In genomic region chr4:140236649-140237160, GRCh38 we compare ENCODE assay signal across 12 cellular contexts.
DNase-seq lines count a peak whose midpoint lies in the region; ATAC-seq and TF ChIP-seq lines count a peak whose summit lies in the region.
"Had no signal": no experiment of that assay in that cellular context is flagged by ENCODE, and none has a peak within 500 bp of the region (broad histone marks: within the 10 kb centered on the region; RNA-seq: fewer than 3 reads in every experiment).

No MANE protein-coding gene starts in this region.

- no peak for TF ChIP-seq EP300 in upper lobe of left lung (IDR thresholded peaks at IDR 0.05)

- DNase-seq in cardiac muscle cell (ENCODE audit: low read depth in 1 of 2, low spot score in 1 of 2) (no peak), right cardiac atrium (no peak), naive B cell (no peak), upper lobe of left lung (no peak), G401 (ENCODE audit: low spot score) (no peak), HEK293T (ENCODE audit: extremely low spot score) (no peak)
- DNase-seq: activated CD8-positive, alpha-beta memory T cell treated with anti-CD3 and anti-CD28 coated beads, Interleukin-2, amount 10 ng/mL, durations not matched to agents 7 days and 5 days; HCEC 1CT; KG1; natural killer cell had no signal

- H3K36me3 Mint-ChIP-seq in naive B cell: no peaks in the 10 kb centered on the region
- H3K36me3 Mint-ChIP-seq: activated CD8-positive, alpha-beta memory T cell treated with anti-CD3 and anti-CD28 coated beads, Interleukin-2, amount 10 ng/mL, durations not matched to agents 7 days and 5 days; natural killer cell had no signal

- H3K4me1 Mint-ChIP-seq in naive B cell: peaks cover 57 to 74% (median 67%) of the 10 kb centered on the region in 3 donors
- H3K4me1 Mint-ChIP-seq: natural killer cell had no signal

- H3K4me1 ChIP-seq in cardiac muscle cell (ENCODE audit: low read depth) (peaks cover 43% of the 10 kb centered on the region), right cardiac atrium (ENCODE audit: control insufficient read depth, insufficient read depth, low read length) (peaks cover 9% of the 10 kb centered on the region), ectodermal cell (ENCODE audit: control insufficient read depth, insufficient read depth, low read length) (peaks cover 47% of the 10 kb centered on the region), upper lobe of left lung (peaks cover 21 to 27% (median 23%) of the 10 kb centered on the region in 4 donors)

- H3K36me3 ChIP-seq in cardiac muscle cell: no peaks in the 10 kb centered on the region
- no peaks in the 10 kb centered on the region for H3K36me3 ChIP-seq in ectodermal cell (ENCODE audit: control insufficient read depth, insufficient read depth, low read length)
- H3K36me3 ChIP-seq in upper lobe of left lung: no peaks in the 10 kb centered on the region

- no peak overlapping the region for H3K4me3 ChIP-seq in cardiac muscle cell
- H3K4me3 ChIP-seq in right cardiac atrium (ENCODE audit: low read length): no peak overlapping the region
- H3K4me3 ChIP-seq in ectodermal cell (ENCODE audit: insufficient read depth, low read depth, low read length): no peak overlapping the region
- no peak overlapping the region for H3K4me3 ChIP-seq in upper lobe of left lung

- 67% methylated on average over 8 of the region's 8 CpGs for WGBS in right cardiac atrium
- WGBS in ectodermal cell, 2 experiments: 81 to 83% methylated on average over 8 of the region's 8 CpGs
- WGBS in upper lobe of left lung, 2 donors: 68 to 72% methylated on average over 8 of the region's 8 CpGs

- TF ChIP-seq CTCF in cardiac muscle cell (IDR thresholded peaks at IDR 0.05; ENCODE audit: low read depth, low read length): no peak
- TF ChIP-seq CTCF in upper lobe of left lung (IDR thresholded peaks at IDR 0.05): no peak

- no peaks in the 10 kb centered on the region for H3K9me3 ChIP-seq in cardiac muscle cell (ENCODE audit: low read depth)
- no peaks in the 10 kb centered on the region for H3K9me3 ChIP-seq in right cardiac atrium (ENCODE audit: control insufficient read depth, low read length)
- H3K9me3 ChIP-seq in ectodermal cell (ENCODE audit: control insufficient read depth, low read length): no peaks in the 10 kb centered on the region
- no peaks in the 10 kb centered on the region for H3K9me3 ChIP-seq in upper lobe of left lung

- peak overlapping the region in 5 of 8 donors; percentile 26 to 69 (median 45) for H3K4me3 Mint-ChIP-seq in naive B cell
- H3K4me3 Mint-ChIP-seq: activated CD8-positive, alpha-beta memory T cell treated with anti-CD3 and anti-CD28 coated beads, Interleukin-2, amount 10 ng/mL, durations not matched to agents 7 days and 5 days; natural killer cell had no signal

- H3K27ac Mint-ChIP-seq in naive B cell: peak overlapping the region in 3 of 6 donors; percentile 10 to 84 (median 54)
- H3K27ac Mint-ChIP-seq: activated CD8-positive, alpha-beta memory T cell treated with anti-CD3 and anti-CD28 coated beads, Interleukin-2, amount 10 ng/mL, durations not matched to agents 7 days and 5 days; natural killer cell had no signal

- TF ChIP-seq POLR2A in upper lobe of left lung (IDR thresholded peaks at IDR 0.05): no peak

- in situ Hi-C loops in G401 (cut with HindIII; ENCODE audit: low sequenced_read_pairs): no loop called here

- peaks cover 0 to 2% (median 0%) of the 10 kb centered on the region in 7 donors for H3K9me3 Mint-ChIP-seq in naive B cell
- H3K9me3 Mint-ChIP-seq: natural killer cell had no signal

- intact Hi-C loops in right cardiac atrium (cut with DNase I): no loop called here

- peaks cover 0 to 31% (median 14%) of the 10 kb centered on the region in 3 donors for H3K27me3 Mint-ChIP-seq in naive B cell

- peak overlapping the region; percentile 92 for H3K27ac ChIP-seq in cardiac muscle cell
- no peak overlapping the region for H3K27ac ChIP-seq in right cardiac atrium (ENCODE audit: low read length)
- peak overlapping the region; percentile 96 for H3K27ac ChIP-seq in ectodermal cell (ENCODE audit: insufficient read depth, low read depth, low read length, poor library complexity, severe bottlenecking)
- H3K27ac ChIP-seq in upper lobe of left lung: peak overlapping the region in 3 of 4 donors; percentile 69 to 74 (median 69)

- H3K27me3 ChIP-seq in cardiac muscle cell: no peaks in the 10 kb centered on the region
- H3K27me3 ChIP-seq in right cardiac atrium (ENCODE audit: control insufficient read depth, insufficient read depth): no peaks in the 10 kb centered on the region
- no peaks in the 10 kb centered on the region for H3K27me3 ChIP-seq in ectodermal cell (ENCODE audit: control insufficient read depth, insufficient read depth, low read length, poor library complexity, severe bottlenecking)
- no peaks in the 10 kb centered on the region for H3K27me3 ChIP-seq in upper lobe of left lung

- ATAC-seq in right cardiac atrium (no peak), naive B cell (ENCODE audit: low read depth in 2 of 2) (no peak), upper lobe of left lung (ENCODE audit: low FRiP score in 2 of 2) (no peak), HG03039 (IDR thresholded peaks at IDR 0.05; ENCODE audit: unreplicated experiment) (no peak)
- ATAC-seq: activated CD8-positive, alpha-beta memory T cell treated with anti-CD3 and anti-CD28 coated beads, Interleukin-2, amount 10 ng/mL, durations not matched to agents 7 days and 5 days; natural killer cell had no signal

- CTCF ChIA-PET in HEK293T (lab: Yijun Ruan, JAX): interaction anchor here (0.6 kb wide), 1 partner anchor 13 kb away, joined by 6 read pairs; no protein-coding TSS in a partner anchor

- POLR2A ChIA-PET in HEK293T (lab: Yijun Ruan, JAX): interaction anchor here (0.9 to 1.4 kb wide), 2 partner anchors 8 to 87 kb away, joined by 3 read pairs; no protein-coding TSS in a partner anchor

TF ChIP-seq in HEK293T, 16 proteins besides CTCF, POLR2A, EP300 and RAD21:
- TF ChIP-seq TARDBP (IDR thresholded peaks at IDR 0.05) (no peak), SP1 (IDR thresholded peaks at IDR 0.05) (no peak), NFRKB (IDR thresholded peaks at IDR 0.05) (no peak), ARNT (IDR thresholded peaks at IDR 0.05) (no peak), FOXM1 (IDR thresholded peaks at IDR 0.05; ENCODE audit: borderline replicate concordance) (no peak), HDGF (IDR thresholded peaks at IDR 0.05; ENCODE audit: borderline replicate concordance) (no peak), L3MBTL2 (conservative IDR thresholded peaks at IDR 0.05) (no peak), PKNOX1 (IDR thresholded peaks at IDR 0.05) (no peak), BHLHE40 (IDR thresholded peaks at IDR 0.05; ENCODE audit: borderline replicate concordance) (no peak), CTBP1 (IDR thresholded peaks at IDR 0.05; ENCODE audit: borderline replicate concordance) (no peak), ELF4 (IDR thresholded peaks at IDR 0.05) (no peak), ZNF384 (IDR thresholded peaks at IDR 0.05) (no peak), LEF1 (IDR thresholded peaks at IDR 0.05; ENCODE audit: borderline replicate concordance) (no peak), FOXA1 (IDR thresholded peaks at IDR 0.05) (no peak), SUZ12 (IDR thresholded peaks at IDR 0.05) (no peak), FOXK2 (IDR thresholded peaks at IDR 0.05) (no peak)
